Comparison of ENCODE assay signal across 12 cellular contexts in the genomic region with DNA sequence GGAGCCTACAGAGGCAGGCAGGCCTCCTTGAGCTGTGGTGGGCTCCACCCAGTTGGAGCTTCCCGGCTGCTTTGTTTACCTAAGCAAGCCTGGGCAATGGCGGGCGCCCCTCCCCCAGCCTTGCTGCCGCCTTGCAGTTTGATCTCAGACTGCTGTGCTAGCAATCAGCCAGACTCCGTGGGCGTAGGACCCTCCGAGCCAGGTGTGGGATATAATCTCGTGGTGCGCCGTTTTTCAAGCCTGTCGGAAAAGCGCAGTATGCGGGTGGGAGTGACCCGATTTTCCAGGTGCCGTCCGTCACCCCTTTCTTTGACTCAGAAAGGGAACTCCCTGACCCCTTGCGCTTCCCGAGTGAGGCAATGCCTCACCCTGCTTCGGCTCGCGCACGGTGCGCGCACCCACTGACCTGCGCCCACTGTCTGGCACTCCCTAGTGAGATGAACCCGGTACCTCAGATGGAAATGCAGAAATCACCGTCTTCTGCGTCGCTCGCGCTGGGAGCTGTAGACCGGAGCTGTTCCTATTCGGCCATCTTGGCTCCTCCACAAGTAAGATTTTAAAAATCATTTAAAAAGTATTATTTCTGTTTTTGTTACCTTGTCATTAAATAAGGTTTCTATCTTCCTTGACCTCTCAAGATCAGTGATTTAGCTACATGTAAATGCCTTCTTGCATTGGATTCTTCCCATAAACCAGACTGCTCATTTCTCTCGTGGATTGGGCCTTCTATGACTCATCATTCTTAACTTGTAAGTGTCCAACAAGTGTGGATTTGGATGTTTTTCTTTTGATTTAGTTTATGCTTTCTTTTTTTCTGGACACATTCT. TPM values are rescaled to one million over a fixed set of nuclear protein-coding genes. Genes with fewer than 3 reads are reported as not detected.
DNase-seq lines count a peak whose midpoint lies in the region; ATAC-seq, FAIRE-seq and TF ChIP-seq lines count a peak whose summit lies in the region.
"Not testable (repeated sequence)": the region's sequence is repeated elsewhere in the genome, so short reads cannot be mapped to it uniquely, and the experiment has no call there.
"Had no signal": no experiment of that assay in that cellular context is flagged by ENCODE, and none has a peak within 500 bp of the region (broad histone marks: within the 10 kb centered on the region; RNA-seq: fewer than 3 reads in every experiment).

No MANE protein-coding gene starts in this region.

- TF ChIP-seq RAD21 in A549 (conservative IDR thresholded peaks at IDR 0.05 in 1 of 2, IDR thresholded peaks at IDR 0.05 in 1 of 2), result not testable (repeated sequence)

- H3K36me3 Mint-ChIP-seq in chondrocyte (ENCODE audit: low read depth), result not testable (repeated sequence)

- peak overlapping the region; percentile 51 for H3K9ac ChIP-seq in ES-I3 (ENCODE audit: low read depth, low read length)
- not testable (repeated sequence) for H3K9ac ChIP-seq in iPS-20b (ENCODE audit: low read depth, low read length)

- not testable (repeated sequence) for H3K9me2 ChIP-seq in PC-9 (ENCODE audit: insufficient read depth)

- not testable (repeated sequence) for H3K27ac Mint-ChIP-seq in chondrocyte (ENCODE audit: unreplicated experiment)

- TF ChIP-seq POLR2A in A549 (IDR thresholded peaks at IDR 0.05; ENCODE audit: low read length), result not testable (repeated sequence)

- H3K4me3 Mint-ChIP-seq in chondrocyte (ENCODE audit: unreplicated experiment), result peak overlapping the region; percentile 14

- H3K36me3 ChIP-seq in ES-I3 (ENCODE audit: insufficient read depth, low read length); PC-9 (ENCODE audit: low read depth); iPS-20b (ENCODE audit: insufficient read depth, low read depth, low read length): not testable (repeated sequence)

- not testable (repeated sequence) for H3F3A ChIP-seq in PC-9 (ENCODE audit: insufficient read depth, low read depth)

- not testable (repeated sequence) for H3K9me3 ChIP-seq in A549; ES-I3 (ENCODE audit: control insufficient read depth, insufficient read depth, low read length); PC-9 (ENCODE audit: insufficient read depth, low read depth); iPS-20b (ENCODE audit: insufficient read depth, low read depth, low read length)

- BruUV-seq in PC-9 (replicated peaks; lab: Mats Ljungman, UMichigan), result not testable (repeated sequence)

- CTCF ChIA-PET in A549 (lab: Yijun Ruan, JAX); HEK293T (lab: Yijun Ruan, JAX); PC-9 (lab: Charles Lee): not testable (repeated sequence)

- POLR2A ChIA-PET in A549 (lab: Yijun Ruan, JAX); HEK293T (lab: Yijun Ruan, JAX); PC-9 (lab: Charles Lee; ENCODE audit: unreplicated experiment): not testable (repeated sequence)

- H4K20me1 ChIP-seq in PC-9 (ENCODE audit: insufficient read depth), result not testable (repeated sequence)

- not testable (repeated sequence) for H3K4me1 Mint-ChIP-seq in chondrocyte (ENCODE audit: low read depth)

- H3K27me3 Mint-ChIP-seq in chondrocyte (ENCODE audit: low read depth), result not testable (repeated sequence)

- not testable (repeated sequence) for TF ChIP-seq EP300 in A549 (IDR thresholded peaks at IDR 0.05)

- not testable (repeated sequence) for H2AFZ ChIP-seq in PC-9

- H3K79me2 ChIP-seq in PC-9 (ENCODE audit: low read depth), result peaks cover 12% of the 10 kb centered on the region; the same call in 1 of the 2 replicates

- H3K27me3 ChIP-seq in PC-9 (ENCODE audit: insufficient read depth, low read depth); iPS-20b (ENCODE audit: insufficient read depth, low read length): not testable (repeated sequence)

- H3K4me2 ChIP-seq in A549, result not testable (repeated sequence)
- H3K4me2 ChIP-seq in PC-9, result peak overlapping the region; percentile 68

- FAIRE-seq in A549 (lab: Jason Lieb, UNC), result not testable (repeated sequence)

- ATAC-seq in A549, result not testable (repeated sequence)

- intact Hi-C loops in PC-9 (cut with micrococcal nuclease; ENCODE audit: unreplicated experiment), result not testable (repeated sequence)

- not testable (repeated sequence) for TF ChIP-seq CTCF in A549 (IDR thresholded peaks at IDR 0.05); PC-9 (conservative IDR thresholded peaks at IDR 0.05); chondrocyte (IDR thresholded peaks at IDR 0.05)

- H3K9me3 Mint-ChIP-seq in chondrocyte (ENCODE audit: low read depth), result not testable (repeated sequence)

- H3K4me1 ChIP-seq in A549; ES-I3 (ENCODE audit: insufficient read depth, low read length); PC-9 (replicated peaks; ENCODE audit: insufficient read depth); iPS-20b (ENCODE audit: insufficient read depth, low read length): not testable (repeated sequence)

- WGBS in A549 (ENCODE audit: missing lambda C conversion rate), result 85% methylated on average over 23 of the region's 34 CpGs

- not testable (repeated sequence) for H3K4me3 ChIP-seq in A549
- H3K4me3 ChIP-seq in PC-9, result peak overlapping the region; percentile 48
- H3K4me3 ChIP-seq in iPS-20b (ENCODE audit: low read length), result peak overlapping the region; percentile 49

- H3K27ac ChIP-seq in A549; iPS-20b (ENCODE audit: low read length): not testable (repeated sequence)
- H3K27ac ChIP-seq in PC-9, result peak overlapping the region; percentile 77

- not testable (repeated sequence) for DNase-seq in A549 (ENCODE audit: low read depth in 1 of 2, low spot score in 1 of 2); HEK293T (ENCODE audit: extremely low spot score); chondrocyte (ENCODE audit: low spot score)
- peak; percentile 29 for DNase-seq in NCI-H1105 treated with DMSO at 0.1 percent for 48 hours (lab: John Stamatoyannopoulos, UW)
- peak; percentile 26 for DNase-seq in NCI-H2171 treated with DMSO at 0.1 percent for 48 hours (lab: John Stamatoyannopoulos, UW)
- peak in 1 of 2 experiments; percentile 20 for DNase-seq in PC-9

TF ChIP-seq in A549, 52 proteins besides CTCF, POLR2A, EP300 and RAD21:
- not testable (repeated sequence) for TF ChIP-seq FOSL2 (IDR thresholded peaks at IDR 0.05)
- peak; percentile 59 for TF ChIP-seq FOSL2 (CRISPR knock-in tag; IDR thresholded peaks at IDR 0.05)

TF ChIP-seq in HEK293T, 16 proteins besides CTCF, POLR2A, EP300 and RAD21:
- TF ChIP-seq L3MBTL2 (conservative IDR thresholded peaks at IDR 0.05), result peak; percentile 59
- TF ChIP-seq CTBP1 (IDR thresholded peaks at IDR 0.05; ENCODE audit: borderline replicate concordance), result 0 out of 2 replicates have a peak, but pooled peaks have one; percentile 33

RNA-seq across cellular contexts. Expression of gene CALCR, which starts 16.9 kb away (rescaled TPM):
- polyA plus RNA-seq in A549 (2011; rRNA removed) (0.06 and 0.07 TPM in 2 replicates), A549 (2017; fragmentation: RNase III; extraction: RNeasy Plus Mini Kit Qiagen cat#74134 plus additional on column Dnase treatment) (0.03 TPM in 1 of 3 replicates, not detected in the others)
- polyA plus RNA-seq in A549 (2012; cell fraction: cytosol; rRNA removed), result not detected in 2 replicates
- not detected in 2 replicates for polyA plus RNA-seq in A549 (2012; cell fraction: nucleus; rRNA removed)
- polyA minus RNA-seq in A549 (2011; rRNA and poly(A)+ RNA removed), result not detected in 2 replicates
- total RNA-seq in PC-9 (2021) (not detected in 2 replicates), chondrocyte (0.10 to 0.20 TPM in 2 of 3 replicates, not detected in the other)
- total RNA-seq: LHCN-M2; T-cell; T-helper 2 cell treated with Interferon-gamma antibody and Interleukin-4, amounts not matched to agents 100 ng/mL and 5 ng/mL, for 36 hours had no signal
- polyA plus RNA-seq: BJ had no signal
